In the genomic region with DNA sequence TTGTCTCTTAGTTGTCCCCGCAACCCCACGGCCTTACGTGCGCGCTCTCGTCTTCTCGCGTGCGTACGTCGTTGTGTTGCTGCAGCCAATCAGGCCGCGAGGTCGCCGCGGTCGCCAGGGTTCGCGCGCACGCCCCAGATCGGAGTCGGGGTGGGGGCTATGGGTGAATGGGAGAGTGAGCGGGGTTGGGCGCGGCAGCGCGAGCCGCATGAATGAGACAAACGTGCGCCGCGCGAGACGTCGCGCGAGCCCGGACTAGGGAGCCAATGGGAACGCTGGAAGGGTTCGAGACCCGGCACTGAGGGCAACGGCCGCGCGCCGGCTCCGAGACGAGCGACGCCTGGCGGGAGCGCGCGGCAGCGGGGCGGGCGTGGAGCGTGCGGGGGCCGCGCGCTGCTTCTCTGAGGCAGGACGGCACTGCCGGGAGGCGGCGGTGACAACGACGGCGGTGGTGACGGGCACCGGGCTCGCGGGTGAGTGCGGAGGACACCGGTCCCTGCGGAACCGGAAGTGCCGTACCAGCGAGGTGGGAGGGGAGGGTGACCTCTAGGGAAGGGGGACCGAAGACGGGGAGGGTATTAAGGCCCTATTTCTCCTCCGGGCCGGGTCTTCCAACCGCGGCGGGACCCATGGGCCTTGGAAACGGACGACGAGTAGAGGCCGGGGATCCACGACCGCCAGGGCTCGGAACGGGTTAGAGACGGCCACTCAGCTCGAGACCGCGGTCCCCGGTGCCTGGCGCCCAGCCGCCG, we compare ENCODE assay signal across 1 cellular context.
TF ChIP-seq lines count a peak whose summit lies in the region.

ZDHHC5 (plus strand) TSS at position 400 of the 752 bp plus-strand sequence. CDS start 4,977 bp downstream, outside the sequence.

TF ChIP-seq in SK-N-SH, 30 proteins besides CTCF, POLR2A, EP300 and RAD21 (continued from another document):
- TF ChIP-seq REST (IDR thresholded peaks at IDR 0.05; ENCODE audit: low read depth, low read length) = no peak
- peak; percentile 75 for TF ChIP-seq GABPA (IDR thresholded peaks at IDR 0.05; ENCODE audit: low read depth)
- TF ChIP-seq NFIC (IDR thresholded peaks at IDR 0.05; ENCODE audit: borderline replicate concordance) = no peak
- no peak for TF ChIP-seq FOXM1 (IDR thresholded peaks at IDR 0.05; ENCODE audit: low read depth)
- TF ChIP-seq FOXJ3 (CRISPR knock-in tag; IDR thresholded peaks at IDR 0.05) = no peak
- no peak for TF ChIP-seq PBX3 (IDR thresholded peaks at IDR 0.05)
- TF ChIP-seq TAF1 (IDR thresholded peaks at IDR 0.05; ENCODE audit: borderline replicate concordance, low read depth, low read length) = no peak; the same call in 1 of the 2 replicates
TF ChIP-seq in SK-N-SH: peak in this region for 8.
